Comparison of ENCODE assay signal across 9 cellular contexts in genomic region chr1:13243536-13244263, GRCh38. TPM values are rescaled to one million over a fixed set of nuclear protein-coding genes. Genes with fewer than 3 reads are reported as not detected.
"Had no signal": no experiment of that assay in that cellular context is flagged by ENCODE, and none has a peak within 500 bp of the region (broad histone marks: within the 10 kb centered on the region; RNA-seq: fewer than 3 reads in every experiment).

No MANE protein-coding gene starts in this region.

RNA-seq across cellular contexts. Expression of gene PRAMEF5, which starts 10.3 kb away (rescaled TPM):
- total RNA-seq: HepG2, HT1080, IMR-90, NCI-H460, PC-9, Peyer's patch, Right ventricle myocardium inferior, RPMI7951, SJCRH30 had no signal
- polyA plus RNA-seq: HepG2, IMR-90 had no signal

RNA-seq across cellular contexts. Expression of gene PRAMEF18, which starts 17.7 kb away (rescaled TPM):
- total RNA-seq: HepG2, HT1080, IMR-90, NCI-H460, PC-9, Peyer's patch, Right ventricle myocardium inferior, RPMI7951, SJCRH30 had no signal
- polyA plus RNA-seq: HepG2, IMR-90 had no signal

RNA-seq across cellular contexts. Expression of gene PRAMEF8, which starts 41.2 kb away (rescaled TPM):
- total RNA-seq: HepG2, HT1080, IMR-90, NCI-H460, PC-9, Peyer's patch, Right ventricle myocardium inferior, RPMI7951, SJCRH30 had no signal
- polyA plus RNA-seq: HepG2, IMR-90 had no signal

RNA-seq across cellular contexts. Expression of gene PRAMEF13, which starts 42.5 kb away (rescaled TPM):
- total RNA-seq: HepG2, HT1080, IMR-90, NCI-H460, PC-9, Peyer's patch, Right ventricle myocardium inferior, RPMI7951, SJCRH30 had no signal
- polyA plus RNA-seq: HepG2, IMR-90 had no signal

RNA-seq across cellular contexts. Expression of gene PRAMEF33, which starts 59.6 kb away (rescaled TPM):
- total RNA-seq: HepG2, HT1080, IMR-90, NCI-H460, PC-9, Peyer's patch, Right ventricle myocardium inferior, RPMI7951, SJCRH30 had no signal
- polyA plus RNA-seq: HepG2, IMR-90 had no signal
